8 cellular contexts compared by ENCODE assay signal in the genomic region with DNA sequence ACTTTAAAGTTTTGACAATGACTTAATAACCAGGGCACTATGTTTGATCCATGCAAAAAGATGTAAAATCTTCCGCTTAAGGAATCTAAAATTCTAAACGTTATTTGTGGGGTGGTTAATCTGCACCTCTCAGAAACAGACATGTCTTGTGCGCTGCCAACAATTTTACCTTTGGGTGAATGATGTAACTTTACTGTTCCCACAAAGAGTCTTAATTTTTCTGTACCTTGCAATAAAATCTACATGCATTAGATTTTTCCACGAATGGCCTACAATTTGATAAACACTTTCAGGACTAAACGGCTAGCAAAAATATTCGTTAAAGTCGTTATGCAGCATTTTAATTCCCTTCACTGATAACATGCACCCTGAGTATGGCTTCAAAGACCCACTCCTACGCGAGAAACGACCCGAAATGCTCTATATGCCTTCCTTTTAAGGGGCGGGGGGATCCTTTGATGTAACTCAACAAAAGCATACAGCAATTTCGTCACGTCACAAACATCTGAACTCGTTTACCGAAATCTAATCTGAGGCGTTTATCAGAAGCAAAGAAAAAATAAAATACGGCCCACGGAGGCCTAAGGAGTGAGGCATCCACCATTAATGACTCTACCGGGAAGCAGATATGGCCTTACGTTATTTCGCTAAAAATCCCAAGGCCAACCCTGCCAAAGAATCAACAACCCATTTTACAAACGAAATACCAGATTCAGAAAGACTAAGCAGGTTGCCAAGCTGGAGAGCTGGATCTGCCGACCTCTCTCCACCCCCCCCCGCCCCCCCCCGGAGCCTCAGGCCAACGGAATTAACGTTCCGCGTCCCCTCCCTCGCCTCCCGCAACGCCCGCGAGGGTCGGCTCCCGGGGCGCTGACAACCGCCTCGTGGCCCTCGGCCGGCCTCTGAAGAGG. TPM values are rescaled to one million over a fixed set of nuclear protein-coding genes. Genes with fewer than 3 reads are reported as not detected.
DNase-seq lines count a peak whose midpoint lies in the region; ATAC-seq and TF ChIP-seq lines count a peak whose summit lies in the region.

No MANE protein-coding gene starts in this region.

- no peaks in the 10 kb centered on the region for H3K27me3 ChIP-seq in CD4-positive, alpha-beta T cell (ENCODE audit: control insufficient read depth, insufficient read depth, low read length)
- H3K27me3 ChIP-seq in adrenal gland (no peaks in the 10 kb centered on the region), hepatocyte (no peaks in the 10 kb centered on the region)

- H3K27ac ChIP-seq in CD4-positive, alpha-beta T cell (ENCODE audit: low read depth, low read length) = peak overlapping the region; percentile 98
- H3K27ac ChIP-seq in adrenal gland = peak overlapping the region; percentile 98 to 99 (median 99)
- peak overlapping the region; percentile 99 for H3K27ac ChIP-seq in hepatocyte
- peak overlapping the region; percentile 78 to 100 (median 99) for H3K27ac ChIP-seq in skin epidermis

- H3K9me3 ChIP-seq in CD4-positive, alpha-beta T cell (ENCODE audit: control insufficient read depth, low read length) = no peaks in the 10 kb centered on the region
- no peaks in the 10 kb centered on the region for H3K9me3 ChIP-seq in adrenal gland (replicated peaks in 1 of 3)
- no peaks in the 10 kb centered on the region for H3K9me3 ChIP-seq in hepatocyte (ENCODE audit: low read depth)

- H3K36me3 ChIP-seq in adrenal gland (replicated peaks in 1 of 2) = peaks cover 0 to 21% of the 10 kb centered on the region in 2 donors
- no peaks in the 10 kb centered on the region for H3K36me3 ChIP-seq in hepatocyte (replicated peaks; ENCODE audit: insufficient read depth, low read depth)

- peaks cover 13 to 40% of the 10 kb centered on the region in 2 donors for H3K4me1 ChIP-seq in adrenal gland (replicated peaks in 1 of 2)
- H3K4me1 ChIP-seq in hepatocyte (ENCODE audit: insufficient read depth) = peaks cover 15% of the 10 kb centered on the region

- no peaks in the 10 kb centered on the region for H3K9me2 ChIP-seq in hepatocyte (replicated peaks; ENCODE audit: insufficient read depth)

- H3K27ac Mint-ChIP-seq in CD4-positive, alpha-beta T cell = peak overlapping the region; percentile 98

- TF ChIP-seq POLR2A in adrenal gland (IDR thresholded peaks at IDR 0.05) = no peak

- H2AFZ ChIP-seq in hepatocyte = peak overlapping the region; percentile 71

- H3K79me2 ChIP-seq in hepatocyte = peaks cover 86% of the 10 kb centered on the region

- H4K20me1 ChIP-seq in hepatocyte (ENCODE audit: insufficient read depth, poor library complexity, severe bottlenecking) = peaks cover 6% of the 10 kb centered on the region

- peak overlapping the region; percentile 99 for H3K4me3 Mint-ChIP-seq in CD4-positive, alpha-beta T cell

- H3K9me3 Mint-ChIP-seq in CD4-positive, alpha-beta T cell = no peaks in the 10 kb centered on the region

- CTCF ChIA-PET in CD4-positive, alpha-beta T cell (lab: Charles Lee) = no interaction called here

- peaks cover 61% of the 10 kb centered on the region for H3K36me3 Mint-ChIP-seq in CD4-positive, alpha-beta T cell (ENCODE audit: low read depth)

- POLR2A ChIA-PET in CD4-positive, alpha-beta T cell (lab: Charles Lee) = interaction anchor here (1.9 to 2.1 kb wide), 2 partner anchors 35 to 134 kb away, joined by 11 to 17 read pairs; a partner anchor contains a TSS

- TF ChIP-seq CTCF in CD4-positive, alpha-beta T cell (IDR thresholded peaks at IDR 0.05) = no peak
- TF ChIP-seq CTCF in adrenal gland (IDR thresholded peaks at IDR 0.05) (no peak), hepatocyte (IDR thresholded peaks at IDR 0.05; ENCODE audit: poor library complexity) (no peak)

- H3K4me1 Mint-ChIP-seq in CD4-positive, alpha-beta T cell (ENCODE audit: low read depth) = peaks cover 60% of the 10 kb centered on the region

- peak in 3 of 10 experiments; percentile 3 to 29 (median 11) for DNase-seq in CD4-positive, alpha-beta T cell
- DNase-seq in NCI-H446 treated with DMSO at 0.1 percent for 48 hours (lab: John Stamatoyannopoulos, UW) (peak; percentile 39), adrenal gland (peak in 1 of 7 donors; percentile 5), hepatocyte (ENCODE audit: low spot score) (peak; percentile 43)
- no peak for DNase-seq in activated effector memory CD4-positive, alpha-beta T cell treated with Interleukin-2 at 50 U/mL for 16 hours

- intact Hi-C loops in CD4-positive, alpha-beta T cell (cut with DNase I, micrococcal nuclease) = loop anchor here (1.0 to 5.0 kb wide), 7 partner anchors 36 to 326 kb away; a partner anchor contains a TSS
- intact Hi-C loops in adrenal gland (cut with DNase I) = loop anchor here in 1 of 2 donors (10.0 kb wide), 1 partner anchor 274 kb away; a partner anchor contains a TSS

- H3K27me3 Mint-ChIP-seq in CD4-positive, alpha-beta T cell = no peaks in the 10 kb centered on the region

- ATAC-seq in CD4-positive, alpha-beta T cell (ENCODE audit: poor library complexity) = peak; percentile 15
- ATAC-seq in GM21717 (IDR thresholded peaks at IDR 0.05; ENCODE audit: unreplicated experiment) (peak; percentile 1), GM19328 (IDR thresholded peaks at IDR 0.05; ENCODE audit: unreplicated experiment) (no peak)

- 1 to 4% (median 3%) methylated on average over 23 to 42 of the region's 42 CpGs for WGBS in adrenal gland, 4 donors
- 3% methylated on average over 39 of the region's 42 CpGs for WGBS in hepatocyte (ENCODE audit: low lambda C conversion rate, missing lambda C conversion rate)

- peak overlapping the region; percentile 74 to 96 (median 89) for H3K4me3 ChIP-seq in adrenal gland
- H3K4me3 ChIP-seq in hepatocyte = peak overlapping the region; percentile 81
- H3K4me3 ChIP-seq in skin epidermis = peak overlapping the region; percentile 55 to 94 (median 91)

- peak overlapping the region; percentile 84 for H3K4me2 ChIP-seq in hepatocyte

RNA-seq across cellular contexts. Expression of a gene that starts 0.6 kb away (rescaled TPM):
- 10 to 100 TPM in 1 of 2 experiments, 1 to 10 TPM in 1; 8.2 to 10.6 TPM for total RNA-seq in CD4-positive, alpha-beta T cell
- 10 to 100 TPM in 7 of 8 donors, 1 to 10 TPM in 1; 9.6 to 73.9 (median 32.3) TPM for total RNA-seq in adrenal gland
- 100 to 1,000 TPM in 1 of 3 donors, 10 to 100 TPM in 2; 63.5 to 190 (median 66.1) TPM for polyA plus RNA-seq in adrenal gland
- 41.3 and 43.2 TPM in 2 replicates for total RNA-seq in hepatocyte
- 74.1 and 89.7 TPM in 2 replicates for polyA plus RNA-seq in hepatocyte

RNA-seq across cellular contexts. Expression of a gene that starts 0.6 kb away (rescaled TPM):
- 10 to 100 TPM; 53.8 to 54.2 TPM for total RNA-seq in CD4-positive, alpha-beta T cell
- total RNA-seq in adrenal gland (10 to 100 TPM; 32.1 to 66.2 (median 52.1) TPM), hepatocyte (75.5 and 81.6 TPM in 2 replicates)
- polyA plus RNA-seq in adrenal gland (100 to 1,000 TPM in 1 of 3 donors, 10 to 100 TPM in 2; 55.1 to 152 (median 59.5) TPM), hepatocyte (112 and 126 TPM in 2 replicates)

RNA-seq across cellular contexts. Expression of a gene that starts 0.9 kb away (rescaled TPM):
- total RNA-seq in CD4-positive, alpha-beta T cell = 10 to 100 TPM; 15.7 to 19.1 TPM
- total RNA-seq in adrenal gland (10 to 100 TPM; 16.7 to 25.2 (median 20.6) TPM), hepatocyte (20.2 and 33.8 TPM in 2 replicates)
- polyA plus RNA-seq in adrenal gland (10 to 100 TPM; 10.4 to 33.6 (median 16.6) TPM), hepatocyte (21.3 and 21.7 TPM in 2 replicates)

RNA-seq across cellular contexts. Expression of a gene that starts 36.1 kb away (rescaled TPM):
- total RNA-seq in CD4-positive, alpha-beta T cell = 1 to 10 TPM; 5.6 to 6.4 TPM
- total RNA-seq in adrenal gland (10 to 100 TPM in 4 of 8 donors, 1 to 10 TPM in 4; 6.1 to 13.3 (median 9.6) TPM), hepatocyte (0.28 and 0.37 TPM in 2 replicates)
- polyA plus RNA-seq in adrenal gland (1 to 10 TPM; 2.7 to 8.8 (median 4.7) TPM), hepatocyte (0.51 TPM in 1 of 2 replicates, not detected in the other)

RNA-seq across cellular contexts. Expression of a gene that starts 46.2 kb away (rescaled TPM):
- under 1 TPM; 0.14 to 0.19 TPM for total RNA-seq in CD4-positive, alpha-beta T cell
- total RNA-seq in adrenal gland (1 to 10 TPM in 3 of 8 donors, under 1 TPM in 5; 0.27 to 1.6 (median 0.89) TPM), hepatocyte (43.5 and 45.4 TPM in 2 replicates)
- polyA plus RNA-seq in adrenal gland (under 1 TPM; 0.16 to 0.46 (median 0.17) TPM), hepatocyte (19.6 and 26.4 TPM in 2 replicates)
